Comparison of ENCODE assay signal across 1 cellular context in the genomic region with DNA sequence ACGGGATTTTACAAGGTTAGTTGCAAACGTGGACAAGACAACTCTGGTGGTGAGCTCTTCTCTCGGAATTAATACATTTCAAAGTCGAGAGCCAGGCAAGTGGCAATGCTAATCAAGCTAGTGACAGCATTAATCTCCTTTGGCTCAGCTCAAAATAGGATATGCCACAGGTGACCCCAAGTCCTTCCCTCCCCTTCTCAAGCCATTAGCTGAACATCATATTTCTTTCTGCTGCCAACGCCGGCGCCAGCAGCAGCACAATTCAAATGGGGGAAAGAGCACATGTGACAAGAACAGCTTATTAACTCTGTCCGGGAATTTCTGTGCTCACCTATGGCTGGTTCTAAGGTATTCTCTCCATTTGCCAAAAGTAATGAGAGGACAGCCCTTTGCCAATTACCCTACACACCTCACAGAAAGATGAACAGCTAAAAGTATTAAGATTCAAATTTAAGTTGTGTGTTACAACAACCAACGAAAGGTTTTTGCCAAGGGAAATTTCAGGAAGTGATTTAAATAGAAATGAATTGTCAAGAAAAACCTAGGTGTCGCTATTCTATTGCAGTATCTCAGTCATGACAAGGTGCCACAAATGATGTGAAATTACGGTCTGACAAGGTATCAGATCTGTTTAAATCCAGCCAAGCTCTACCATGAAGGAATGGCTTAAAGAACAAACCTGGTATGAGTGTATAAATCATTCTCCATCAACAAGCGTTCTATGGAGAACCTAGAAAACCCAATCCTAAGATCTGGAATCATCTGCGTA.
TF ChIP-seq lines count a peak whose summit lies in the region.

No MANE protein-coding gene starts in this region.

TF ChIP-seq in K562, 482 proteins besides CTCF, POLR2A, EP300 and RAD21 (continued from another document):
- TF ChIP-seq SMAD4 (CRISPR knock-in tag; conservative IDR thresholded peaks at IDR 0.05), result no peak
- TF ChIP-seq LEF1 (IDR thresholded peaks at IDR 0.05), result no peak
